ENCODE assay signal across 8 cellular contexts in genomic region chr7:29408841-29409243, GRCh38.
A peak's percentile ranks its signal among the peaks of the same experiment; 100 is the strongest.
DNase-seq lines count a peak whose midpoint lies in the region; ATAC-seq, FAIRE-seq and TF ChIP-seq lines count a peak whose summit lies in the region.

No MANE protein-coding gene starts in this region.

- no peak for ATAC-seq in GM21717 (IDR thresholded peaks at IDR 0.05; ENCODE audit: unreplicated experiment)

- DNase-seq in AML-193 (lab: John Stamatoyannopoulos, UW), result peak; percentile 49 to 58
- peak; percentile 50 for DNase-seq in GM19239 (ENCODE audit: insufficient read length, low spot score)
- peak; percentile 49 for DNase-seq in MG63
- peak; percentile 50 to 63 for DNase-seq in SJSA1 (ENCODE audit: low read depth in 1 of 2, low spot score in 2 of 2)
- peak; percentile 39 for DNase-seq in amniotic stem cell (lab: John Stamatoyannopoulos, UW)
- DNase-seq in left ventricle myocardium inferior, result no peak
- DNase-seq in retina, result peak; percentile 75

- H3K9me3 ChIP-seq in MG63 (no peaks in the 10 kb centered on the region), SJSA1 (replicated peaks) (no peaks in the 10 kb centered on the region), left ventricle myocardium inferior (replicated peaks) (no peaks in the 10 kb centered on the region)

- H3K36me3 ChIP-seq in MG63 (no peaks in the 10 kb centered on the region), SJSA1 (no peaks in the 10 kb centered on the region), left ventricle myocardium inferior (no peaks in the 10 kb centered on the region)

- peak; percentile 88 for TF ChIP-seq CTCF in left ventricle myocardium inferior (IDR thresholded peaks at IDR 0.05; ENCODE audit: borderline replicate concordance)

- H3K27me3 ChIP-seq in MG63, result no peaks in the 10 kb centered on the region
- peaks cover 9% of the 10 kb centered on the region for H3K27me3 ChIP-seq in SJSA1 (replicated peaks)
- no peaks in the 10 kb centered on the region for H3K27me3 ChIP-seq in left ventricle myocardium inferior (ENCODE audit: low read depth)

- no peaks in the 10 kb centered on the region for H3K4me1 ChIP-seq in SJSA1 (replicated peaks)
- H3K4me1 ChIP-seq in left ventricle myocardium inferior, result no peaks in the 10 kb centered on the region

- H3K4me3 ChIP-seq in MG63 (no peak overlapping the region), SJSA1 (no peak overlapping the region), left ventricle myocardium inferior (no peak overlapping the region)

- intact Hi-C loops in left ventricle myocardium inferior (cut with micrococcal nuclease), result loop anchor here (5.0 to 10.0 kb wide), 2 partner anchors 224 to 487 kb away; no protein-coding TSS in a partner anchor

- H3K27ac ChIP-seq in SJSA1, result no peak overlapping the region
- H3K27ac ChIP-seq in left ventricle myocardium inferior (replicated peaks), result no peak overlapping the region

- peak; percentile 98 for FAIRE-seq in GM19239 (lab: Jason Lieb, UNC)
